9 cellular contexts compared by ENCODE assay signal in the genomic region with DNA sequence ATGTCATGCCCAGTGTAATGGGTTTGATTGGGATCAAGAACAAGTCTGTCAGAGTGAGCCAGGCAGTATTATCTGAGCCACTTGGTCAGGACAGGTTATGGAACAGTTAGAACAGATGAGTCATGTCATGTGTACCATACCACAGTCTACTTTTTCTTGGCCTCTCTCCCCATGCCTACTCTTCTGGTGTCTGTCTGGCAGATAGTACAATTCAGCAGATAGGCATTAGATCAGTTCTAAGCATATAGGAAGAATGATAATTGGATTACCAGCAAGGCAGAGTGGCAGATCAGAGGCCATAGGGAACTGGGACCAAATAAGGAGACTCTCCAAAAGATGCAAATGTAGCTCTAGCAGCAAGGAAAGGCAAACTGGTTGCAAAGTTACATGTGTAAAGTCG. TPM values are rescaled to one million over a fixed set of nuclear protein-coding genes. Genes with fewer than 3 reads are reported as not detected.
DNase-seq lines count a peak whose midpoint lies in the region; ATAC-seq and TF ChIP-seq lines count a peak whose summit lies in the region.
"Had no signal": no experiment of that assay in that cellular context is flagged by ENCODE, and none has a peak within 500 bp of the region (broad histone marks: within the 10 kb centered on the region; RNA-seq: fewer than 3 reads in every experiment).

No MANE protein-coding gene starts in this region.

- no peak overlapping the region for H2AFZ ChIP-seq in mesenchymal stem cell (ENCODE audit: low read depth, low read length)

- H3K27ac ChIP-seq in mesenchymal stem cell (ENCODE audit: low read length, poor library complexity, severe bottlenecking) = no peak overlapping the region
- H3K27ac ChIP-seq: adrenal gland had no signal

- TF ChIP-seq CTCF in GM13977 (IDR thresholded peaks at IDR 0.05; ENCODE audit: extremely low read depth, insufficient read depth, missing control alignments) (no peak), astrocyte of the cerebellum (IDR thresholded peaks at IDR 0.05; ENCODE audit: low read depth, low read length, missing control alignments) (no peak)

- H3K18ac ChIP-seq in mesenchymal stem cell (ENCODE audit: low read depth in 1 of 2, low read length in 2 of 2) = no peak overlapping the region

- in situ Hi-C loops in GM13977 (cut with MboI; ENCODE audit: low pct_unique_long_range_greater_than_20kb, low sequenced_read_pairs, unreplicated experiment) (no loop called here), astrocyte of the cerebellum (cut with HindIII; ENCODE audit: low sequenced_read_pairs) (no loop called here)

- 100% methylated on average over 1 of the region's 1 CpG for WGBS in mesenchymal stem cell

- H2BK120ac ChIP-seq in mesenchymal stem cell (ENCODE audit: low read depth, low read length) = no peak overlapping the region

- no peak overlapping the region for H3K4me3 ChIP-seq in astrocyte of the cerebellum (ENCODE audit: low read depth, low read length)
- H3K4me3 ChIP-seq in mesenchymal stem cell (ENCODE audit: insufficient read depth in 1 of 2, low read depth in 1 of 2, low read length in 2 of 2) = no peak overlapping the region
- H3K4me3 ChIP-seq in H7 (ENCODE audit: insufficient read depth, low read depth, low read length) = no peak overlapping the region
- H3K4me3 ChIP-seq: adrenal gland had no signal

- no peak overlapping the region for H3K4ac ChIP-seq in mesenchymal stem cell (ENCODE audit: low read depth in 1 of 2, low read length in 2 of 2)

- no peak overlapping the region for H3K23ac ChIP-seq in mesenchymal stem cell (ENCODE audit: low read length in 2 of 2)

- H4K91ac ChIP-seq in mesenchymal stem cell (ENCODE audit: low read length) = no peak overlapping the region

- H4K8ac ChIP-seq in mesenchymal stem cell (ENCODE audit: low read length) = no peak overlapping the region

- no peak overlapping the region for H2BK5ac ChIP-seq in mesenchymal stem cell (ENCODE audit: low read depth, low read length, poor library complexity, severe bottlenecking)

- peak; percentile 48 for DNase-seq in GM13977 (ENCODE audit: low spot score)
- DNase-seq in astrocyte of the cerebellum (ENCODE audit: low read depth) = peak; percentile 4
- DNase-seq in mesenchymal stem cell = peak; percentile 67
- no peak for DNase-seq in GOT3 (lab: John Stamatoyannopoulos, UW)
- DNase-seq in H7 = no peak
- DNase-seq in NCI-H1048 (lab: John Stamatoyannopoulos, UW) = no peak
- DNase-seq in NK-92 (lab: John Stamatoyannopoulos, UW; ENCODE audit: unreplicated experiment) = no peak

- H3K36me3 ChIP-seq in mesenchymal stem cell (ENCODE audit: control insufficient read depth in 1 of 2, insufficient read depth in 2 of 2, low read depth in 1 of 2, low read length in 2 of 2) = peaks cover 6 to 9% of the 10 kb centered on the region in 2 experiments
- no peaks in the 10 kb centered on the region for H3K36me3 ChIP-seq in H7 (replicated peaks; ENCODE audit: control insufficient read depth, insufficient read depth, low read length)
- H3K36me3 ChIP-seq: adrenal gland had no signal

- peaks cover 3% of the 10 kb centered on the region for H3K4me1 ChIP-seq in mesenchymal stem cell (ENCODE audit: control insufficient read depth, insufficient read depth, low read depth, low read length)

- H2AK5ac ChIP-seq in mesenchymal stem cell (ENCODE audit: low read length, severe bottlenecking) = no peak overlapping the region

- peak; percentile 62 for ATAC-seq in HG03159 (IDR thresholded peaks at IDR 0.05; ENCODE audit: unreplicated experiment)

- H3K4me2 ChIP-seq in mesenchymal stem cell (ENCODE audit: low read length, poor library complexity, severe bottlenecking) = no peak overlapping the region

- H3K14ac ChIP-seq in mesenchymal stem cell (ENCODE audit: low read length in 2 of 2) = no peak overlapping the region

- H3K9me3 ChIP-seq in mesenchymal stem cell (ENCODE audit: control insufficient read depth, low read length) = no peaks in the 10 kb centered on the region
- H3K9me3 ChIP-seq: adrenal gland had no signal

- H3K9ac ChIP-seq in mesenchymal stem cell (ENCODE audit: low read length) = no peak overlapping the region

- no peak overlapping the region for H2BK12ac ChIP-seq in mesenchymal stem cell (ENCODE audit: low read length in 2 of 2)

- H2BK15ac ChIP-seq in mesenchymal stem cell (ENCODE audit: low read depth, poor library complexity, severe bottlenecking) = no peak overlapping the region

- peaks cover 21% of the 10 kb centered on the region for H3K79me1 ChIP-seq in mesenchymal stem cell (replicated peaks; ENCODE audit: low read length, poor library complexity, severe bottlenecking)

- H3K27me3 ChIP-seq in mesenchymal stem cell (ENCODE audit: control insufficient read depth in 1 of 2, insufficient read depth in 1 of 2, low read length in 2 of 2) (no peaks in the 10 kb centered on the region), H7 (ENCODE audit: control insufficient read depth, insufficient read depth, low read length) (no peaks in the 10 kb centered on the region)
- H3K27me3 ChIP-seq: adrenal gland had no signal

RNA-seq across cellular contexts. Expression of a gene that starts 30.5 kb away (rescaled TPM):
- polyA plus RNA-seq in mesenchymal stem cell (2013, experiment 1 of 2) = 11.1 TPM
- polyA plus RNA-seq in mesenchymal stem cell (2013, experiment 2 of 2) = 11.1 TPM
- total RNA-seq in H7 (2014; rRNA removed; shearing (Covaris generic)) = 13.8 and 16.6 TPM in 2 replicates

Comparison
In these comparisons a context has a peak if more than half of its experiments do, and no peak if none do; other contexts are left out.
1. DNase-seq: peak in GM13977 (single experiment), astrocyte of the cerebellum (single experiment) and mesenchymal stem cell (single experiment); none in GOT3 (single experiment), H7 (single experiment), NCI-H1048 (single experiment) and NK-92 (single experiment).